Comparison of ENCODE assay signal across 15 cellular contexts in the genomic region with DNA sequence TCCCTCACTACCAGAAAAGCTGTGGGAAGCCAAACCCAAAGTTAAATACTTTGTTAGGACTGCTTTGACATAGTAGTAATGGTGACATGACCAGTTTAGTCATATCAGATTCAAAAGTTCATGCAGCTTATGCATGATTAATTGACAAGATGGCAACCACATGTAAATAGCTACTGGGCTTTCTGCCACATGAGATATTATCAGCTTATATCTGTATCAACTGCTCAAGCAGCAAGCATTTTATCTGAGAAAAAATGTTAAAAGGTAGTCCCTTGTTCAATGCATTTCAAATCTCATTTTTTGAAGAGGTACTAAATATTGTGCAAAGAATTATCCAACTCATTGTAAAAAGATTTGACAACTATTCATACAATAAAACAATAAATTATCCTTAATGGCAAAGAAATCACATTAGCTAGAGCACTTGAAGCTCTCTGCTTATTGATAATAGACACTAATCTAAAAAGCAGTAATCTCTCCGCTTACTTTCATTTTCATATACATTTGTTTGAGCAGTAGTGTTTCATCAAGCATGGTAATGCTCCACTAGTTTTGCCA.
DNase-seq lines count a peak whose midpoint lies in the region; ATAC-seq and TF ChIP-seq lines count a peak whose summit lies in the region.
"Had no signal": no experiment of that assay in that cellular context is flagged by ENCODE, and none has a peak within 500 bp of the region (broad histone marks: within the 10 kb centered on the region; RNA-seq: fewer than 3 reads in every experiment).

No MANE protein-coding gene starts in this region.

- CTCF ChIA-PET in A673 (lab: Charles Lee), result no interaction called here

- no peak overlapping the region for H3K27ac ChIP-seq in A673 (ENCODE audit: low read depth, low read length, poor library complexity, severe bottlenecking)

- peaks cover 7 to 12% of the 10 kb centered on the region in 2 donors for H3K9me3 Mint-ChIP-seq in activated naive CD4-positive, alpha-beta T cell treated with anti-CD3 and anti-CD28 coated beads, Interleukin-2, amount 50 U/mL, for 72 hours
- peaks cover 8% of the 10 kb centered on the region for H3K9me3 Mint-ChIP-seq in activated T-cell treated with anti-CD3 and anti-CD28 coated beads, Interleukin-2, amount 50 U/mL, for 24 hours

- TF ChIP-seq CTCF in A673 (conservative IDR thresholded peaks at IDR 0.05; ENCODE audit: low read depth, low read length), result no peak

- no peaks in the 10 kb centered on the region for H3K4me1 ChIP-seq in A673 (ENCODE audit: insufficient read depth, low read length, poor library complexity, severe bottlenecking)
- H3K4me1 ChIP-seq in endocrine pancreas (ENCODE audit: control insufficient read depth, insufficient read depth, low read length), result peaks cover 4% of the 10 kb centered on the region

- H3K27ac Mint-ChIP-seq in activated naive CD4-positive, alpha-beta T cell treated with anti-CD3 and anti-CD28 coated beads, Interleukin-2, amount 50 U/mL, for 72 hours, result no peak overlapping the region
- H3K27ac Mint-ChIP-seq in activated T-cell treated with anti-CD3 and anti-CD28 coated beads, Interleukin-2, amount 50 U/mL, for 24 hours, result no peak overlapping the region

- BruUV-seq in A673 (replicated peaks; lab: Mats Ljungman, UMichigan), result no TSS peak

- peak; percentile 41 for DNase-seq in A673 (ENCODE audit: low spot score)
- peak; percentile 11 for DNase-seq in HCEC 1CT
- DNase-seq in NCI-H69 (lab: John Stamatoyannopoulos, UW), result peak; percentile 100
- DNase-seq in activated CD4-positive, alpha-beta T cell treated with anti-CD3 and anti-CD28 coated beads for 1 hour, result no peak
- no peak for DNase-seq in activated naive CD4-positive, alpha-beta T cell treated with anti-CD3 and anti-CD28 coated beads, Interleukin-2, amount 50 U/mL, for 72 hours (ENCODE audit: low spot score in 2 of 2)
- no peak for DNase-seq in activated T-cell treated with anti-CD3 and anti-CD28 coated beads, Interleukin-2, amount 50 U/mL, for 24 hours
- DNase-seq: ACHN, AML-193, COR-L47, NCI-H1694 treated with DMSO at 0.1 percent for 48 hours, NCI-H774, SHP77, T-helper 2 cell had no signal

- H3K4me3 ChIP-seq in A673 (ENCODE audit: low read depth, low read length, poor library complexity, severe bottlenecking), result no peak overlapping the region
- peak overlapping the region; percentile 34 for H3K4me3 ChIP-seq in endocrine pancreas (ENCODE audit: control insufficient read depth, insufficient read depth, low read length)
- H3K4me3 ChIP-seq: HAP-1 had no signal

- no peaks in the 10 kb centered on the region for H3K4me1 Mint-ChIP-seq in activated T-cell treated with anti-CD3 and anti-CD28 coated beads, Interleukin-2, amount 50 U/mL, for 24 hours (ENCODE audit: low read depth)

- H3K27me3 Mint-ChIP-seq in activated T-cell treated with anti-CD3 and anti-CD28 coated beads, Interleukin-2, amount 50 U/mL, for 24 hours, result no peaks in the 10 kb centered on the region

- no peak overlapping the region for H3K9ac ChIP-seq in endocrine pancreas (ENCODE audit: control insufficient read depth, insufficient read depth, low read length)

- H3K36me3 Mint-ChIP-seq in activated naive CD4-positive, alpha-beta T cell treated with anti-CD3 and anti-CD28 coated beads, Interleukin-2, amount 50 U/mL, for 72 hours, result no peaks in the 10 kb centered on the region
- H3K36me3 Mint-ChIP-seq in activated T-cell treated with anti-CD3 and anti-CD28 coated beads, Interleukin-2, amount 50 U/mL, for 24 hours (ENCODE audit: low read depth), result no peaks in the 10 kb centered on the region

- H3K9me3 ChIP-seq in A673 (ENCODE audit: low read depth, low read length, poor library complexity, severe bottlenecking) (no peaks in the 10 kb centered on the region), endocrine pancreas (ENCODE audit: control insufficient read depth, low read length) (no peaks in the 10 kb centered on the region)
- H3K9me3 ChIP-seq: HAP-1 had no signal

- ATAC-seq in activated naive CD4-positive, alpha-beta T cell treated with anti-CD3 and anti-CD28 coated beads, Interleukin-2, amount 50 U/mL, for 72 hours, result no peak

- POLR2A ChIA-PET in A673 (lab: Charles Lee; ENCODE audit: low non-redundant PET), result no interaction called here

- H3K36me3 ChIP-seq in A673 (ENCODE audit: insufficient read depth, low read length, poor library complexity, severe bottlenecking) (no peaks in the 10 kb centered on the region), endocrine pancreas (ENCODE audit: control insufficient read depth, insufficient read depth, low read length) (no peaks in the 10 kb centered on the region)
- H3K36me3 ChIP-seq: HAP-1 had no signal

- intact Hi-C loops in A673 (cut with micrococcal nuclease; ENCODE audit: unreplicated experiment), result no loop called here

- H3K4me3 Mint-ChIP-seq in activated T-cell treated with anti-CD3 and anti-CD28 coated beads, Interleukin-2, amount 50 U/mL, for 24 hours, result no peak overlapping the region

- H3K27me3 ChIP-seq in A673 (replicated peaks; ENCODE audit: insufficient read depth, low read depth, low read length, poor library complexity) (no peaks in the 10 kb centered on the region), endocrine pancreas (ENCODE audit: control insufficient read depth, insufficient read depth, low read length) (no peaks in the 10 kb centered on the region)

Comparison
In these comparisons a context has a peak if more than half of its experiments do, and no peak if none do; other contexts are left out.
1. DNase-seq: peak in A673 (single experiment), HCEC 1CT (single experiment) and NCI-H69 (single experiment); none in activated CD4-positive, alpha-beta T cell treated with anti-CD3 and anti-CD28 coated beads for 1 hour (single experiment), activated naive CD4-positive, alpha-beta T cell treated with anti-CD3 and anti-CD28 coated beads, Interleukin-2, amount 50 U/mL, for 72 hours (0 of 2) and activated T-cell treated with anti-CD3 and anti-CD28 coated beads, Interleukin-2, amount 50 U/mL, for 24 hours (single experiment).